ENCODE assay signal across 1 cellular context in the genomic region with DNA sequence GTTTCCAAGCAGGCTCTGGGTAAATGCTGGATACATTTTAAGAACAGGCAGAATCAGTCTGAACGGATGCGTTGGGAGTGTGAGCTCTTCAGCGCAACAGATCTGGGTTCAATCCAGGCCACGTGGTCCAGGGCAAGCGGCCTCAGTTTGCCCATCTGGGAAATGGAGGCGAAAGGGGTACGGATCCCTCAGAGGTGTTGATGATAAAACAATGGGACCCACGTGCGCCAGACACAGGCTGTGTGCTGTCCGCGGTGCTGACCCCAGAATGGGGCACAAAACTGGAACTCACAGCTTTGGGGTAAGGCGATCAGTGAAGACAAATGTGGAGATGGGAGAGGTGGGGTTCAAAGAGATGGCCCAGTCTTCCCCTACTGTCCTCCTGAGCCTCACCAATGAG.
TF ChIP-seq lines count a peak whose summit lies in the region.

No MANE protein-coding gene starts in this region.

TF ChIP-seq in GM12878, 131 proteins besides CTCF, POLR2A, EP300 and RAD21:
- TF ChIP-seq BMI1 (IDR thresholded peaks at IDR 0.05; ENCODE audit: borderline replicate concordance) (no peak), REST (IDR thresholded peaks at IDR 0.05; ENCODE audit: low read depth, low read length) (peak; percentile 88), BHLHE40 (IDR thresholded peaks at IDR 0.05; ENCODE audit: borderline replicate concordance in 1 of 2, low read depth in 2 of 2, low read length in 1 of 2) (peak; percentile 22 to 43; a peak in 2 of 4 replicates), HDGF (IDR thresholded peaks at IDR 0.05) (no peak), SIN3A (IDR thresholded peaks at IDR 0.05; ENCODE audit: low read depth, low read length) (peak; percentile 49; the same call in 1 of the 2 replicates), MXI1 (IDR thresholded peaks at IDR 0.05; ENCODE audit: low read depth, low read length) (peak; percentile 87), PAX8 (IDR thresholded peaks at IDR 0.05) (no peak), SKIL (IDR thresholded peaks at IDR 0.05; ENCODE audit: low read depth, poor library complexity, severe bottlenecking) (no peak), ZSCAN29 (IDR thresholded peaks at IDR 0.05) (no peak)
- TF ChIP-seq, protein P1, sequence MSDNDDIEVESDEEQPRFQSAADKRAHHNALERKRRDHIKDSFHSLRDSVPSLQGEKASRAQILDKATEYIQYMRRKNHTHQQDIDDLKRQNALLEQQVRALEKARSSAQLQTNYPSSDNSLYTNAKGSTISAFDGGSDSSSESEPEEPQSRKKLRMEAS (IDR thresholded peaks at IDR 0.05; ENCODE audit: low read depth, low read length): peak; percentile 51; the same call in 1 of the 2 replicates
